Comparison of ENCODE assay signal across 2 cellular contexts in the genomic region with DNA sequence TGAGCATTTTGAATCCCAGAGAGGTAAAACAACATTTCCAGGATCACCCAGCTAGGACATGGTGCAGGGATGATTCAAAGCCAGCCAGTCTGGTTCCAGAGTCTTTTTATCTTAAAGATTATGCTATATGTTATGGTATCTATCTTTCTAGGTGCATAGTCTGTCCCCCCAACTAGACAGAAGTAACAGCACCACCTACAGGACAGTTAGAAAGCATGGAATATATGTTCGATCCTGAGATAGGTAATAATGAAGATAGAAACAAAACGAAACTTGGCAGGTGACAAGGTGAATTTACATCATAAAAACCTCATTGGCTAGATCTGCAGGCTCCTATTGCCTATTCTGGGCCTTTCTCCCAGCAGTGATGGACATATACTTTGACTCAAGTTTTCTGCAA.
TF ChIP-seq lines count a peak whose summit lies in the region.

No MANE protein-coding gene starts in this region.

TF ChIP-seq in A549, 52 proteins besides CTCF, POLR2A, EP300 and RAD21 (continued from another document):
- TF ChIP-seq, protein P1, sequence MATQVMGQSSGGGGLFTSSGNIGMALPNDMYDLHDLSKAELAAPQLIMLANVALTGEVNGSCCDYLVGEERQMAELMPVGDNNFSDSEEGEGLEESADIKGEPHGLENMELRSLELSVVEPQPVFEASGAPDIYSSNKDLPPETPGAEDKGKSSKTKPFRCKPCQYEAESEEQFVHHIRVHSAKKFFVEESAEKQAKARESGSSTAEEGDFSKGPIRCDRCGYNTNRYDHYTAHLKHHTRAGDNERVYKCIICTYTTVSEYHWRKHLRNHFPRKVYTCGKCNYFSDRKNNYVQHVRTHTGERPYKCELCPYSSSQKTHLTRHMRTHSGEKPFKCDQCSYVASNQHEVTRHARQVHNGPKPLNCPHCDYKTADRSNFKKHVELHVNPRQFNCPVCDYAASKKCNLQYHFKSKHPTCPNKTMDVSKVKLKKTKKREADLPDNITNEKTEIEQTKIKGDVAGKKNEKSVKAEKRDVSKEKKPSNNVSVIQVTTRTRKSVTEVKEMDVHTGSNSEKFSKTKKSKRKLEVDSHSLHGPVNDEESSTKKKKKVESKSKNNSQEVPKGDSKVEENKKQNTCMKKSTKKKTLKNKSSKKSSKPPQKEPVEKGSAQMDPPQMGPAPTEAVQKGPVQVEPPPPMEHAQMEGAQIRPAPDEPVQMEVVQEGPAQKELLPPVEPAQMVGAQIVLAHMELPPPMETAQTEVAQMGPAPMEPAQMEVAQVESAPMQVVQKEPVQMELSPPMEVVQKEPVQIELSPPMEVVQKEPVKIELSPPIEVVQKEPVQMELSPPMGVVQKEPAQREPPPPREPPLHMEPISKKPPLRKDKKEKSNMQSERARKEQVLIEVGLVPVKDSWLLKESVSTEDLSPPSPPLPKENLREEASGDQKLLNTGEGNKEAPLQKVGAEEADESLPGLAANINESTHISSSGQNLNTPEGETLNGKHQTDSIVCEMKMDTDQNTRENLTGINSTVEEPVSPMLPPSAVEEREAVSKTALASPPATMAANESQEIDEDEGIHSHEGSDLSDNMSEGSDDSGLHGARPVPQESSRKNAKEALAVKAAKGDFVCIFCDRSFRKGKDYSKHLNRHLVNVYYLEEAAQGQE (IDR thresholded peaks at IDR 0.05) = no peak
- TF ChIP-seq ZSCAN20 (CRISPR knock-in tag; IDR thresholded peaks at IDR 0.05) = no peak
- TF ChIP-seq SREBF2 (IDR thresholded peaks at IDR 0.05) = no peak
- TF ChIP-seq NR3C1 (IDR thresholded peaks at IDR 0.05) = no peak
- no peak for TF ChIP-seq ZC3H11A (IDR thresholded peaks at IDR 0.05)
- TF ChIP-seq ELK1 (IDR thresholded peaks at IDR 0.05; ENCODE audit: low read depth, low read length) = no peak
- TF ChIP-seq HDAC2 (IDR thresholded peaks at IDR 0.05) = no peak
- no peak for TF ChIP-seq EHF (CRISPR knock-in tag; IDR thresholded peaks at IDR 0.05)
- no peak for TF ChIP-seq HOXB13 (CRISPR knock-in tag; IDR thresholded peaks at IDR 0.05; ENCODE audit: low read depth)
- TF ChIP-seq NPAS2 (CRISPR knock-in tag; IDR thresholded peaks at IDR 0.05; ENCODE audit: borderline replicate concordance) = no peak
- no peak for TF ChIP-seq HOXB5 (CRISPR knock-in tag; IDR thresholded peaks at IDR 0.05)
TF ChIP-seq in A549: peak in this region for 0.

TF ChIP-seq in GM12878, 131 proteins besides CTCF, POLR2A, EP300 and RAD21 (continued from another document):
- TF ChIP-seq ETV6 (conservative IDR thresholded peaks at IDR 0.05 in 1 of 2, IDR thresholded peaks at IDR 0.05 in 1 of 2; ENCODE audit: borderline replicate concordance in 1 of 2, low read depth in 1 of 2) = no peak
- TF ChIP-seq CHD2 (IDR thresholded peaks at IDR 0.05; ENCODE audit: borderline replicate concordance, low read depth, low read length) = no peak
- no peak for TF ChIP-seq EED (IDR thresholded peaks at IDR 0.05; ENCODE audit: low read depth)
- TF ChIP-seq ATF2 (IDR thresholded peaks at IDR 0.05; ENCODE audit: low read length) = no peak
- TF ChIP-seq BHLHE40 (IDR thresholded peaks at IDR 0.05; ENCODE audit: borderline replicate concordance in 1 of 2, low read depth in 2 of 2, low read length in 1 of 2) = no peak
- TF ChIP-seq, protein P2, sequence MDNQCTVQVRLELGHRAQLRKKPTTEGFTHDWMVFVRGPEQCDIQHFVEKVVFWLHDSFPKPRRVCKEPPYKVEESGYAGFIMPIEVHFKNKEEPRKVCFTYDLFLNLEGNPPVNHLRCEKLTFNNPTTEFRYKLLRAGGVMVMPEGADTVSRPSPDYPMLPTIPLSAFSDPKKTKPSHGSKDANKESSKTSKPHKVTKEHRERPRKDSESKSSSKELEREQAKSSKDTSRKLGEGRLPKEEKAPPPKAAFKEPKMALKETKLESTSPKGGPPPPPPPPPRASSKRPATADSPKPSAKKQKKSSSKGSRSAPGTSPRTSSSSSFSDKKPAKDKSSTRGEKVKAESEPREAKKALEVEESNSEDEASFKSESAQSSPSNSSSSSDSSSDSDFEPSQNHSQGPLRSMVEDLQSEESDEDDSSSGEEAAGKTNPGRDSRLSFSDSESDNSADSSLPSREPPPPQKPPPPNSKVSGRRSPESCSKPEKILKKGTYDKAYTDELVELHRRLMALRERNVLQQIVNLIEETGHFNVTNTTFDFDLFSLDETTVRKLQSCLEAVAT (IDR thresholded peaks at IDR 0.05) = no peak
- no peak for TF ChIP-seq RFX5 (IDR thresholded peaks at IDR 0.05; ENCODE audit: low read depth, low read length)
- TF ChIP-seq PAX8 (IDR thresholded peaks at IDR 0.05) = no peak
- no peak for TF ChIP-seq RBBP5 (conservative IDR thresholded peaks at IDR 0.05)
- no peak for TF ChIP-seq E2F8 (IDR thresholded peaks at IDR 0.05; ENCODE audit: low read depth, partially characterized antibody)
- no peak for TF ChIP-seq HSF1 (IDR thresholded peaks at IDR 0.05; ENCODE audit: low read depth, low read length)
- no peak for TF ChIP-seq MTA2 (IDR thresholded peaks at IDR 0.05; ENCODE audit: low read depth)
